Comparison of ENCODE assay signal across 10 cellular contexts in the genomic region with DNA sequence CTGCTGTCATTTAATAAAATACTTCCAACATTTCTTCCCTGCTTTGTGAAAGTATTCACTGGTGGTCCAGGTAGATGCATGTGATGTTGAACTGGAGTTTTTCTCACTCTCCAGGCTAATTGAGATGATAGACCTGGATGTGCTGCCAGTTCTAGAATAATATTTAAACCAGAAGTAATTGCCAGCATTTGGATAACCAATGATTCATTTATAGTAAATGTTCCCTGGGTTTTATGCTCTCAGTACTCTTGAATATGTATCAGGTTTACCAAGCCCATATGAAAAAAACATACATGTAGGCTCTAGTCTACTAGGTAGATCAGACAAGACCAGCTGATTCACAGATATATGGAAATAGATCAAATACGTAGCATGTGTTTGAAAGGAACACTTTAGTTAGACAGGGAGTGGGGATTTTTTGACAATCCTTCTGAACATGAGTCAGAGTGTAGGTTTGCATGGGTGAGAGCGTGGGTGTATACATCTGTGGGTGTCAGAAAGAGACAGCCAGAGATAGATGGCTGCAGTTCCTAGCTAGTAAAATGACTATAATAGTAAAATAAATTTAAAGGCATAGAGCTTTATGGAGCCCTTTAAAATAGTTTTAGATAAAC.
DNase-seq lines count a peak whose midpoint lies in the region; ATAC-seq, FAIRE-seq and TF ChIP-seq lines count a peak whose summit lies in the region.
"Had no signal": no experiment of that assay in that cellular context is flagged by ENCODE, and none has a peak within 500 bp of the region (broad histone marks: within the 10 kb centered on the region; RNA-seq: fewer than 3 reads in every experiment).

No MANE protein-coding gene starts in this region.

- no peak overlapping the region for H3K4me3 ChIP-seq in breast epithelium
- no peak overlapping the region for H3K4me3 ChIP-seq in bronchial epithelial cell (ENCODE audit: low read depth, low read length)
- no peak overlapping the region for H3K4me3 ChIP-seq in hepatocyte

- DNase-seq in MCF 10A (ENCODE audit: unreplicated experiment) (peak; percentile 23), breast epithelium (ENCODE audit: low spot score in 2 of 2) (no peak), bronchial epithelial cell (ENCODE audit: low read depth) (peak; percentile 74), D721Med (ENCODE audit: insufficient read length, low spot score) (no peak), hepatocyte (ENCODE audit: low spot score) (no peak)
- peak; percentile 21 for DNase-seq in stimulated activated naive CD8-positive, alpha-beta T cell treated with anti-CD3 and anti-CD28 coated beads, Interleukin-15, Interleukin-2, amounts not matched to agents 100 U/mL and 50 U/mL, for 24 hours
- DNase-seq: AML-193; central memory CD4-positive, alpha-beta T cell had no signal

- POLR2A ChIA-PET in MCF 10A (lab: Yijun Ruan, JAX): interaction anchor here (0.9 kb wide), 1 partner anchor 230 kb away, joined by 3 read pairs; no protein-coding TSS in a partner anchor

- ATAC-seq in HG03378 (IDR thresholded peaks at IDR 0.05; ENCODE audit: unreplicated experiment) (peak; percentile 87), GM21381 (IDR thresholded peaks at IDR 0.05; ENCODE audit: unreplicated experiment) (no peak)
- ATAC-seq in stimulated activated naive CD8-positive, alpha-beta T cell treated with anti-CD3 and anti-CD28 coated beads, Interleukin-15, Interleukin-2, amounts not matched to agents 100 U/mL and 50 U/mL, for 24 hours: peak; percentile 57

- TF ChIP-seq POLR2A in breast epithelium (IDR thresholded peaks at IDR 0.05): no peak

- no peaks in the 10 kb centered on the region for H3K9me3 Mint-ChIP-seq in MCF 10A (ENCODE audit: unreplicated experiment)

- H3K27me3 Mint-ChIP-seq in MCF 10A (ENCODE audit: insufficient read depth, unreplicated experiment): no peaks in the 10 kb centered on the region

- H2AFZ ChIP-seq in hepatocyte: no peak overlapping the region

- no peak overlapping the region for H3K4me2 ChIP-seq in hepatocyte

- H3K27me3 ChIP-seq in breast epithelium (no peaks in the 10 kb centered on the region), bronchial epithelial cell (ENCODE audit: control insufficient read depth, insufficient read depth, low read length) (no peaks in the 10 kb centered on the region), hepatocyte (no peaks in the 10 kb centered on the region)

- intact Hi-C loops in MCF 10A (cut with micrococcal nuclease): no loop called here
- intact Hi-C loops in breast epithelium (cut with DNase I; ENCODE audit: low total_unique reads): loop anchor here (5.0 kb wide), 1 partner anchor 252 kb away; no protein-coding TSS in a partner anchor

- H3K36me3 Mint-ChIP-seq in MCF 10A (ENCODE audit: insufficient read depth, unreplicated experiment): no peaks in the 10 kb centered on the region

- H3K36me3 ChIP-seq in breast epithelium (no peaks in the 10 kb centered on the region), bronchial epithelial cell (ENCODE audit: control insufficient read depth, insufficient read depth, low read length) (no peaks in the 10 kb centered on the region), hepatocyte (replicated peaks; ENCODE audit: insufficient read depth, low read depth) (no peaks in the 10 kb centered on the region)

- H3K27ac Mint-ChIP-seq in MCF 10A (ENCODE audit: low read depth, unreplicated experiment): no peak overlapping the region

- 68% methylated on average over 2 of the region's 2 CpGs for WGBS in hepatocyte (ENCODE audit: low lambda C conversion rate, missing lambda C conversion rate)

- no peak for FAIRE-seq in bronchial epithelial cell (lab: Jason Lieb, UNC)
- no peak for FAIRE-seq in D721Med (lab: Jason Lieb, UNC)

- no peaks in the 10 kb centered on the region for H4K20me1 ChIP-seq in hepatocyte (ENCODE audit: insufficient read depth, poor library complexity, severe bottlenecking)

- H3K4me1 Mint-ChIP-seq in MCF 10A (ENCODE audit: insufficient read depth, unreplicated experiment): peaks cover 16% of the 10 kb centered on the region

- H3K9me2 ChIP-seq in hepatocyte (replicated peaks; ENCODE audit: insufficient read depth): no peaks in the 10 kb centered on the region

- CTCF ChIA-PET in MCF 10A (lab: Yijun Ruan, JAX): interaction anchor here (0.7 kb wide), 2 partner anchors 17 to 67 kb away, joined by 3 read pairs; no protein-coding TSS in a partner anchor

- H3K4me1 ChIP-seq in breast epithelium (no peaks in the 10 kb centered on the region), hepatocyte (ENCODE audit: insufficient read depth) (peaks cover 7% of the 10 kb centered on the region)

- H3K9me3 ChIP-seq in breast epithelium (no peaks in the 10 kb centered on the region), hepatocyte (ENCODE audit: low read depth) (no peaks in the 10 kb centered on the region)

- no peak overlapping the region for H3K4me3 Mint-ChIP-seq in MCF 10A (ENCODE audit: unreplicated experiment)

- TF ChIP-seq CTCF in MCF 10A (IDR thresholded peaks at IDR 0.05; ENCODE audit: unreplicated experiment): no peak
- no peak for TF ChIP-seq CTCF in breast epithelium (IDR thresholded peaks at IDR 0.05)
- TF ChIP-seq CTCF in bronchial epithelial cell (IDR thresholded peaks at IDR 0.05; ENCODE audit: insufficient read depth, low read length, severe bottlenecking): no peak
- TF ChIP-seq CTCF in D721Med (IDR thresholded peaks at IDR 0.05; ENCODE audit: insufficient read depth, missing control alignments): no peak
- TF ChIP-seq CTCF in hepatocyte (IDR thresholded peaks at IDR 0.05; ENCODE audit: poor library complexity): no peak

- no peaks in the 10 kb centered on the region for H3K79me2 ChIP-seq in hepatocyte

- no peak overlapping the region for H3K27ac ChIP-seq in breast epithelium
- no peak overlapping the region for H3K27ac ChIP-seq in hepatocyte

- no TSS peak for BruUV-seq in MCF 10A (replicated peaks; lab: Mats Ljungman, UMichigan)

Comparison
In these comparisons a context has a peak if more than half of its experiments do, and no peak if none do; other contexts are left out.
1. DNase-seq: peak in MCF 10A (single experiment), bronchial epithelial cell (single experiment) and stimulated activated naive CD8-positive, alpha-beta T cell treated with anti-CD3 and anti-CD28 coated beads, Interleukin-15, Interleukin-2, amounts not matched to agents 100 U/mL and 50 U/mL, for 24 hours (single experiment); none in breast epithelium (0 of 2), D721Med (single experiment) and hepatocyte (single experiment).